2 cellular contexts compared by ENCODE assay signal in genomic region chr19:16040642-16041041, GRCh38.
TF ChIP-seq lines count a peak whose summit lies in the region.

No MANE protein-coding gene starts in this region.

TF ChIP-seq in A549, 52 proteins besides CTCF, POLR2A, EP300 and RAD21 (continued from another document):
- TF ChIP-seq USF2 (IDR thresholded peaks at IDR 0.05), result no peak
- TF ChIP-seq, protein P1, sequence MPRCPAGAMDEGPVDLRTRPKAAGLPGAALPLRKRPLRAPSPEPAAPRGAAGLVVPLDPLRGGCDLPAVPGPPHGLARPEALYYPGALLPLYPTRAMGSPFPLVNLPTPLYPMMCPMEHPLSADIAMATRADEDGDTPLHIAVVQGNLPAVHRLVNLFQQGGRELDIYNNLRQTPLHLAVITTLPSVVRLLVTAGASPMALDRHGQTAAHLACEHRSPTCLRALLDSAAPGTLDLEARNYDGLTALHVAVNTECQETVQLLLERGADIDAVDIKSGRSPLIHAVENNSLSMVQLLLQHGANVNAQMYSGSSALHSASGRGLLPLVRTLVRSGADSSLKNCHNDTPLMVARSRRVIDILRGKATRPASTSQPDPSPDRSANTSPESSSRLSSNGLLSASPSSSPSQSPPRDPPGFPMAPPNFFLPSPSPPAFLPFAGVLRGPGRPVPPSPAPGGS (IDR thresholded peaks at IDR 0.05), result no peak
- no peak for TF ChIP-seq REST (IDR thresholded peaks at IDR 0.05)
- TF ChIP-seq EHMT2 (IDR thresholded peaks at IDR 0.05; ENCODE audit: low read depth), result no peak
- TF ChIP-seq, protein P2, sequence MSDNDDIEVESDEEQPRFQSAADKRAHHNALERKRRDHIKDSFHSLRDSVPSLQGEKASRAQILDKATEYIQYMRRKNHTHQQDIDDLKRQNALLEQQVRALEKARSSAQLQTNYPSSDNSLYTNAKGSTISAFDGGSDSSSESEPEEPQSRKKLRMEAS (IDR thresholded peaks at IDR 0.05), result no peak
- TF ChIP-seq KDM5A (IDR thresholded peaks at IDR 0.05), result no peak
- TF ChIP-seq CBX2 (IDR thresholded peaks at IDR 0.05; ENCODE audit: borderline replicate concordance, low read depth), result no peak
- no peak for TF ChIP-seq E2F6 (IDR thresholded peaks at IDR 0.05; ENCODE audit: borderline replicate concordance, low read depth)
- no peak for TF ChIP-seq EHF (CRISPR knock-in tag; IDR thresholded peaks at IDR 0.05)
- no peak for TF ChIP-seq JUNB (IDR thresholded peaks at IDR 0.05)

TF ChIP-seq in HepG2, 621 proteins besides CTCF, POLR2A, EP300 and RAD21 (continued from another document):
- TF ChIP-seq GATAD2A (CRISPR knock-in tag; IDR thresholded peaks at IDR 0.05) (0 out of 2 replicates have a peak, but pooled peaks have one; percentile 12), SRSF4 (IDR thresholded peaks at IDR 0.05; ENCODE audit: low read depth, low read length, poor library complexity, severe bottlenecking) (no peak), ZNF207 (IDR thresholded peaks at IDR 0.05; ENCODE audit: borderline replicate concordance) (no peak), KAT2B (IDR thresholded peaks at IDR 0.05; ENCODE audit: borderline replicate concordance, low read depth, low read length) (no peak), NR2C2 (CRISPR knock-in tag; IDR thresholded peaks at IDR 0.05; ENCODE audit: borderline replicate concordance) (peak; percentile 93), ZBTB1 (CRISPR knock-in tag; IDR thresholded peaks at IDR 0.05; ENCODE audit: borderline replicate concordance) (no peak), IKZF4 (CRISPR knock-in tag; IDR thresholded peaks at IDR 0.05; ENCODE audit: borderline replicate concordance, low read depth, not compliant biosample characterization) (no peak), PAX8 (CRISPR knock-in tag; IDR thresholded peaks at IDR 0.05; ENCODE audit: borderline replicate concordance) (no peak), ELF3 (CRISPR knock-in tag; IDR thresholded peaks at IDR 0.05) (peak; percentile 58), HNF4G (IDR thresholded peaks at IDR 0.05; ENCODE audit: borderline replicate concordance, low read depth, low read length) (no peak), HNF4G (CRISPR knock-in tag; IDR thresholded peaks at IDR 0.05; ENCODE audit: borderline replicate concordance, low read depth) (no peak), RXRB (CRISPR knock-in tag; IDR thresholded peaks at IDR 0.05; ENCODE audit: borderline replicate concordance) (peak; percentile 17; the same call in 1 of the 2 replicates), PPARG (CRISPR knock-in tag; conservative IDR thresholded peaks at IDR 0.05) (peak; percentile 71), SAP130 (CRISPR knock-in tag; IDR thresholded peaks at IDR 0.05; ENCODE audit: low read depth) (0 out of 2 replicates have a peak, but pooled peaks have one; percentile 21), TFAP4 (IDR thresholded peaks at IDR 0.05; ENCODE audit: borderline replicate concordance, low read depth) (peak; percentile 44; the same call in 1 of the 2 replicates), ZMYM4 (CRISPR knock-in tag; IDR thresholded peaks at IDR 0.05) (no peak), GLI4 (CRISPR knock-in tag; IDR thresholded peaks at IDR 0.05; ENCODE audit: borderline replicate concordance) (no peak), ZNF484 (CRISPR knock-in tag; IDR thresholded peaks at IDR 0.05; ENCODE audit: borderline replicate concordance, low read depth) (no peak), KAT8 (CRISPR knock-in tag; IDR thresholded peaks at IDR 0.05) (0 out of 2 replicates have a peak, but pooled peaks have one; percentile 43), ZSCAN12 (CRISPR knock-in tag; IDR thresholded peaks at IDR 0.05) (no peak), ZNF724P (CRISPR knock-in tag; IDR thresholded peaks at IDR 0.05; ENCODE audit: borderline replicate concordance) (no peak), ZMAT3 (CRISPR knock-in tag; conservative IDR thresholded peaks at IDR 0.05) (no peak), ATF3 (CRISPR knock-in tag; IDR thresholded peaks at IDR 0.05) (no peak), YY1 (IDR thresholded peaks at IDR 0.05; ENCODE audit: insufficient read depth, insufficient replicate concordance, low read depth, low read length) (no peak), AKNA (CRISPR knock-in tag; IDR thresholded peaks at IDR 0.05; ENCODE audit: borderline replicate concordance) (no peak), ZFY (CRISPR knock-in tag; IDR thresholded peaks at IDR 0.05) (no peak), PTBP1 (IDR thresholded peaks at IDR 0.05; ENCODE audit: low read depth, low read length, poor library complexity, severe bottlenecking) (no peak), GABPB1 (CRISPR knock-in tag; IDR thresholded peaks at IDR 0.05) (peak; percentile 61), FOXO1 (CRISPR knock-in tag; IDR thresholded peaks at IDR 0.05) (no peak), ZNF331 (CRISPR knock-in tag; IDR thresholded peaks at IDR 0.05) (no peak), ZNF670 (CRISPR knock-in tag; IDR thresholded peaks at IDR 0.05; ENCODE audit: borderline replicate concordance) (no peak), ZNF782 (CRISPR knock-in tag; IDR thresholded peaks at IDR 0.05; ENCODE audit: borderline replicate concordance) (no peak), NFIB (CRISPR knock-in tag; IDR thresholded peaks at IDR 0.05; ENCODE audit: borderline replicate concordance) (no peak), ZNF614 (CRISPR knock-in tag; IDR thresholded peaks at IDR 0.05; ENCODE audit: borderline replicate concordance) (no peak), ARNT (IDR thresholded peaks at IDR 0.05) (no peak), TCF7L2 (IDR thresholded peaks at IDR 0.05; ENCODE audit: low read depth, low read length) (no peak), HDAC6 (IDR thresholded peaks at IDR 0.05; ENCODE audit: low read depth, low read length) (no peak), ZNF263 (CRISPR knock-in tag; IDR thresholded peaks at IDR 0.05) (peak; percentile 66; the same call in 1 of the 2 replicates), ELF1 (CRISPR knock-in tag; IDR thresholded peaks at IDR 0.05) (peak; percentile 39; the same call in 1 of the 2 replicates), GABPA (IDR thresholded peaks at IDR 0.05; ENCODE audit: low read depth, low read length) (no peak), GABPA (CRISPR knock-in tag; IDR thresholded peaks at IDR 0.05; ENCODE audit: low read depth) (peak; percentile 89), ZNF556 (CRISPR knock-in tag; IDR thresholded peaks at IDR 0.05; ENCODE audit: borderline replicate concordance) (no peak), ZNF792 (CRISPR knock-in tag; IDR thresholded peaks at IDR 0.05) (no peak), SUZ12 (IDR thresholded peaks at IDR 0.05; ENCODE audit: low read depth, low read length) (no peak)
- TF ChIP-seq, protein P3, sequence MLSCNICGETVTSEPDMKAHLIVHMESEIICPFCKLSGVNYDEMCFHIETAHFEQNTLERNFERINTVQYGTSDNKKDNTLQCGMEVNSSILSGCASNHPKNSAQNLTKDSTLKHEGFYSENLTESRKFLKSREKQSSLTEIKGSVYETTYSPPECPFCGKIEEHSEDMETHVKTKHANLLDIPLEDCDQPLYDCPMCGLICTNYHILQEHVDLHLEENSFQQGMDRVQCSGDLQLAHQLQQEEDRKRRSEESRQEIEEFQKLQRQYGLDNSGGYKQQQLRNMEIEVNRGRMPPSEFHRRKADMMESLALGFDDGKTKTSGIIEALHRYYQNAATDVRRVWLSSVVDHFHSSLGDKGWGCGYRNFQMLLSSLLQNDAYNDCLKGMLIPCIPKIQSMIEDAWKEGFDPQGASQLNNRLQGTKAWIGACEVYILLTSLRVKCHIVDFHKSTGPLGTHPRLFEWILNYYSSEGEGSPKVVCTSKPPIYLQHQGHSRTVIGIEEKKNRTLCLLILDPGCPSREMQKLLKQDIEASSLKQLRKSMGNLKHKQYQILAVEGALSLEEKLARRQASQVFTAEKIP (CRISPR knock-in tag; IDR thresholded peaks at IDR 0.05; ENCODE audit: borderline replicate concordance), result no peak
- TF ChIP-seq, protein P4, sequence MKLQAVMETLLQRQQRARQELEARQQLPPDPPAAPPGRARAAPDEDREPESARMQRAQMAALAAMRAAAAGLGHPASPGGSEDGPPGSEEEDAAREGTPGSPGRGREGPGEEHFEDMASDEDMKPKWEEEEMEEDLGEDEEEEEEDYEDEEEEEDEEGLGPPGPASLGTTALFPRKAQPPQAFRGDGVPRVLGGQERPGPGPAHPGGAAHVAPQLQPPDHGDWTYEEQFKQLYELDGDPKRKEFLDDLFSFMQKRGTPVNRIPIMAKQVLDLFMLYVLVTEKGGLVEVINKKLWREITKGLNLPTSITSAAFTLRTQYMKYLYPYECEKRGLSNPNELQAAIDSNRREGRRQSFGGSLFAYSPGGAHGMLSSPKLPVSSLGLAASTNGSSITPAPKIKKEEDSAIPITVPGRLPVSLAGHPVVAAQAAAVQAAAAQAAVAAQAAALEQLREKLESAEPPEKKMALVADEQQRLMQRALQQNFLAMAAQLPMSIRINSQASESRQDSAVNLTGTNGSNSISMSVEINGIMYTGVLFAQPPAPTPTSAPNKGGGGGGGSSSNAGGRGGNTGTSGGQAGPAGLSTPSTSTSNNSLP (IDR thresholded peaks at IDR 0.05; ENCODE audit: low read depth, low read length), result no peak
- TF ChIP-seq, protein P5, sequence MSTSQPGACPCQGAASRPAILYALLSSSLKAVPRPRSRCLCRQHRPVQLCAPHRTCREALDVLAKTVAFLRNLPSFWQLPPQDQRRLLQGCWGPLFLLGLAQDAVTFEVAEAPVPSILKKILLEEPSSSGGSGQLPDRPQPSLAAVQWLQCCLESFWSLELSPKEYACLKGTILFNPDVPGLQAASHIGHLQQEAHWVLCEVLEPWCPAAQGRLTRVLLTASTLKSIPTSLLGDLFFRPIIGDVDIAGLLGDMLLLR (CRISPR knock-in tag; IDR thresholded peaks at IDR 0.05), result no peak
